ENCODE assay signal across 20 cellular contexts in genomic region chr16:54266363-54266955, GRCh38. TPM values are rescaled to one million over a fixed set of nuclear protein-coding genes. Genes with fewer than 3 reads are reported as not detected.
DNase-seq lines count a peak whose midpoint lies in the region; ATAC-seq and TF ChIP-seq lines count a peak whose summit lies in the region.
"Had no signal": no experiment of that assay in that cellular context is flagged by ENCODE, and none has a peak within 500 bp of the region (broad histone marks: within the 10 kb centered on the region; RNA-seq: fewer than 3 reads in every experiment).

No MANE protein-coding gene starts in this region.

- no TSS peak for BruUV-seq in MCF 10A (replicated peaks; lab: Mats Ljungman, UMichigan)

- H3K27me3 ChIP-seq in breast epithelium (no peaks in the 10 kb centered on the region), aorta (ENCODE audit: control insufficient read depth in 1 of 2, insufficient read depth in 2 of 2, low read length in 1 of 2) (no peaks in the 10 kb centered on the region)
- H3K27me3 ChIP-seq: tibial nerve had no signal

- no peak for TF ChIP-seq POLR2A in breast epithelium (IDR thresholded peaks at IDR 0.05)

- peak; percentile 84 for DNase-seq in MCF 10A (ENCODE audit: unreplicated experiment)
- DNase-seq in breast epithelium (ENCODE audit: low spot score in 2 of 2) = no peak
- peak; percentile 56 for DNase-seq in choroid plexus epithelial cell (ENCODE audit: low read depth)
- DNase-seq in iris pigment epithelial cell (ENCODE audit: low read depth) = peak; percentile 77
- DNase-seq in aorta = no peak
- DNase-seq in T-helper 2 cell treated with Interferon-gamma antibody and Interleukin-4, amounts not matched to agents 5 μg/mL and 100 μg/mL, for 36 hours (ENCODE audit: low spot score) = no peak
- DNase-seq: activated CD4-positive, alpha-beta T cell treated with anti-CD3 and anti-CD28 coated beads, Interleukin-2, amount 50 U/mL, for 1 hour; activated T-cell treated with anti-CD3 and anti-CD28 coated beads, Interleukin-2, amount 50 U/mL, for 4 hours; CD4-positive, alpha-beta memory T cell; cerebellar nuclear complex; head of caudate nucleus; NCI-H1092; NCI-H226; NK-92 treated with Interleukin-12 subunit alpha and Interleukin-12 subunit beta, amount 100 ng/mL, for 24 hours; occipital lobe had no signal

- peak overlapping the region; percentile 32 for H3K27ac Mint-ChIP-seq in MCF 10A (ENCODE audit: low read depth, unreplicated experiment)
- no peak overlapping the region for H3K27ac Mint-ChIP-seq in T-helper 2 cell treated with Interferon-gamma antibody and Interleukin-4, amounts not matched to agents 5 μg/mL and 100 μg/mL, for 36 hours
- H3K27ac Mint-ChIP-seq: CD4-positive, alpha-beta memory T cell; GM23338 had no signal

- H3K4me3 ChIP-seq in breast epithelium (no peak overlapping the region), choroid plexus epithelial cell (ENCODE audit: low read depth, low read length) (no peak overlapping the region), aorta (ENCODE audit: low read length in 2 of 2) (no peak overlapping the region)
- H3K4me3 ChIP-seq: GM23338, smooth muscle cell, tibial nerve had no signal

- no peak overlapping the region for H3K27ac ChIP-seq in breast epithelium
- H3K27ac ChIP-seq in aorta (ENCODE audit: low read depth in 1 of 2, low read length in 2 of 2) = no peak overlapping the region
- H3K27ac ChIP-seq: tibial nerve had no signal

- POLR2A ChIA-PET in MCF 10A (lab: Yijun Ruan, JAX) = interaction anchor here (0.9 to 3.3 kb wide), 8 partner anchors 12 to 665 kb away, joined by 3 to 11 read pairs (median 4); partner anchors contain the start of gene IRX5

- H3K36me3 Mint-ChIP-seq in MCF 10A (ENCODE audit: insufficient read depth, unreplicated experiment) = no peaks in the 10 kb centered on the region
- H3K36me3 Mint-ChIP-seq in T-helper 2 cell treated with Interferon-gamma antibody and Interleukin-4, amounts not matched to agents 5 μg/mL and 100 μg/mL, for 36 hours (ENCODE audit: low read depth) = no peaks in the 10 kb centered on the region
- H3K36me3 Mint-ChIP-seq: CD4-positive, alpha-beta memory T cell had no signal

- no peaks in the 10 kb centered on the region for H3K27me3 Mint-ChIP-seq in MCF 10A (ENCODE audit: insufficient read depth, unreplicated experiment)
- peaks cover 18% of the 10 kb centered on the region for H3K27me3 Mint-ChIP-seq in T-helper 2 cell treated with Interferon-gamma antibody and Interleukin-4, amounts not matched to agents 5 μg/mL and 100 μg/mL, for 36 hours (ENCODE audit: low read depth)

- H3K4me1 ChIP-seq in breast epithelium (no peaks in the 10 kb centered on the region), aorta (ENCODE audit: control insufficient read depth in 1 of 2, insufficient read depth in 2 of 2, low read length in 2 of 2) (no peaks in the 10 kb centered on the region)
- H3K4me1 ChIP-seq: tibial nerve had no signal

- TF ChIP-seq CTCF in MCF 10A (IDR thresholded peaks at IDR 0.05; ENCODE audit: unreplicated experiment) (no peak), breast epithelium (IDR thresholded peaks at IDR 0.05) (no peak), choroid plexus epithelial cell (conservative IDR thresholded peaks at IDR 0.05; ENCODE audit: low read depth, low read length) (no peak)

- WGBS in aorta, 2 donors = 77 to 85% methylated on average over 4 of the region's 4 CpGs

- ATAC-seq in aorta (ENCODE audit: low FRiP score) (peak; percentile 78), HG02938 (IDR thresholded peaks at IDR 0.05; ENCODE audit: unreplicated experiment) (no peak), GM18870 (IDR thresholded peaks at IDR 0.05; ENCODE audit: unreplicated experiment) (no peak)
- ATAC-seq: activated T-cell treated with anti-CD3 and anti-CD28 coated beads, Interleukin-2, amount 50 U/mL, for 4 hours; GM23338 had no signal

- CTCF ChIA-PET in MCF 10A (lab: Yijun Ruan, JAX) = interaction anchor here (1.1 kb wide), 1 partner anchor 11 kb away, joined by 5 read pairs; no protein-coding TSS in a partner anchor

- intact Hi-C loops in MCF 10A (cut with micrococcal nuclease) (no loop called here), breast epithelium (cut with DNase I; ENCODE audit: low total_unique reads) (no loop called here), aorta (cut with DNase I) (no loop called here)

- no peaks in the 10 kb centered on the region for H3K9me3 Mint-ChIP-seq in MCF 10A (ENCODE audit: unreplicated experiment)
- no peaks in the 10 kb centered on the region for H3K9me3 Mint-ChIP-seq in T-helper 2 cell treated with Interferon-gamma antibody and Interleukin-4, amounts not matched to agents 5 μg/mL and 100 μg/mL, for 36 hours
- H3K9me3 Mint-ChIP-seq: GM23338 had no signal

- peaks cover 12% of the 10 kb centered on the region for H3K4me1 Mint-ChIP-seq in MCF 10A (ENCODE audit: insufficient read depth, unreplicated experiment)
- no peaks in the 10 kb centered on the region for H3K4me1 Mint-ChIP-seq in T-helper 2 cell treated with Interferon-gamma antibody and Interleukin-4, amounts not matched to agents 5 μg/mL and 100 μg/mL, for 36 hours (ENCODE audit: low read depth)
- H3K4me1 Mint-ChIP-seq: CD4-positive, alpha-beta memory T cell; GM23338 had no signal

- H3K4me3 Mint-ChIP-seq in MCF 10A (ENCODE audit: unreplicated experiment) = peak overlapping the region; percentile 25
- H3K4me3 Mint-ChIP-seq in T-helper 2 cell treated with Interferon-gamma antibody and Interleukin-4, amounts not matched to agents 5 μg/mL and 100 μg/mL, for 36 hours = no peak overlapping the region
- H3K4me3 Mint-ChIP-seq: activated T-cell treated with anti-CD3 and anti-CD28 coated beads, Interleukin-2, amount 50 U/mL, for 4 hours; CD4-positive, alpha-beta memory T cell; GM23338 had no signal

- H3K36me3 ChIP-seq in breast epithelium = no peaks in the 10 kb centered on the region
- H3K36me3 ChIP-seq in aorta (ENCODE audit: control insufficient read depth in 1 of 2, insufficient read depth in 2 of 2, low read length in 1 of 2) = no peaks in the 10 kb centered on the region
- H3K36me3 ChIP-seq: tibial nerve had no signal

- H3K9me3 ChIP-seq in breast epithelium (no peaks in the 10 kb centered on the region), aorta (ENCODE audit: control insufficient read depth, low read length) (peaks cover 1% of the 10 kb centered on the region)

RNA-seq across cellular contexts. Expression of gene IRX3, which starts 20.1 kb away (rescaled TPM):
- 15.7 and 17.6 TPM in 2 replicates for total RNA-seq in MCF 10A (2022)
- total RNA-seq in breast epithelium = 100 to 1,000 TPM in 1 of 3 donors, 10 to 100 TPM in 2; 18.4 to 127 (median 56.7) TPM
- 1 to 10 TPM; 1.4 to 6.7 TPM for total RNA-seq in aorta
- polyA plus RNA-seq in aorta = under 1 TPM; 0.38 to 0.49 TPM
- total RNA-seq: CD4-positive, alpha-beta memory T cell; occipital lobe had no signal
- polyA plus RNA-seq: CD4-positive, alpha-beta memory T cell had no signal

Comparison
In these comparisons a context has a peak if more than half of its experiments do, and no peak if none do; other contexts are left out.
1. DNase-seq: peak in MCF 10A (single experiment), choroid plexus epithelial cell (single experiment) and iris pigment epithelial cell (single experiment); none in breast epithelium (0 of 2), aorta (0 of 2) and T-helper 2 cell treated with Interferon-gamma antibody and Interleukin-4, amounts not matched to agents 5 μg/mL and 100 μg/mL, for 36 hours (single experiment).